ENCODE assay signal across 1 cellular context in the genomic region with DNA sequence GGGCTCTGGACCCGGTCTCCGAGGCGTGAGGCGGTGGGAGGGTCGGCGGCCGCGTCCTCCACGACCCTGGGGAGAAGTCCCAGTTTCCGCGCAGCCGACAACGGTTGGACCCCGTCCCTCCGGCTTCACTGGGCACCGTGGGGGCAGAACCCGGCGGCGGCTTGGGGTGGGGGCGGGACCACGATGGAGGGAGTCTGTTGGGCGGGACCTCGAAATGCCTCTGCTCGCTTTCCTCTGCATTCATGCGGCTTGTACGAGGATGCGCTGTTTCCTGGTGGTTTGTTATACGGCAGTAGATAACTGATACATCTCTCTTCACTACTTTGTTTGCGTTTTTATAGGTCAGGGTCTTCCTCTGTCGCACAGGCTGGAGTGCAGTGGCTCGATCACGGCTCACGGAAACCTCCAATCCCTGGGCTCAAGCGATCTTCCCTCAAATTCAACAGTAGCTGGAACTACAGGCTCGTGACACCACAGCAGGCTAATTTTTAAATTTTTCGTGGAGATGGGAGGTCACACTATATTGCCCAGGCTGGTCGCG.
TF ChIP-seq lines count a peak whose summit lies in the region.

No MANE protein-coding gene starts in this region.

TF ChIP-seq in K562, 482 proteins besides CTCF, POLR2A, EP300 and RAD21 (continued from another document):
- TF ChIP-seq POLR2G (IDR thresholded peaks at IDR 0.05; ENCODE audit: low read depth, low read length) (peak; percentile 53), CTBP1 (IDR thresholded peaks at IDR 0.05; ENCODE audit: borderline replicate concordance) (0 out of 2 replicates have a peak, but pooled peaks have one; percentile 39), CXXC5 (CRISPR knock-in tag; IDR thresholded peaks at IDR 0.05) (0 out of 2 replicates have a peak, but pooled peaks have one; percentile 12), DMBX1 (CRISPR knock-in tag; IDR thresholded peaks at IDR 0.05; ENCODE audit: borderline replicate concordance) (no peak), ZNF79 (CRISPR knock-in tag; IDR thresholded peaks at IDR 0.05; ENCODE audit: low read depth) (no peak), GABPB1 (CRISPR knock-in tag; IDR thresholded peaks at IDR 0.05) (0 out of 2 replicates have a peak, but pooled peaks have one; percentile 43), E2F5 (CRISPR knock-in tag; IDR thresholded peaks at IDR 0.05) (no peak), ATF1 (CRISPR knock-in tag; IDR thresholded peaks at IDR 0.05) (no peak), ATF1 (tag; IDR thresholded peaks at IDR 0.05) (0 out of 2 replicates have a peak, but pooled peaks have one; percentile 7), FOXJ3 (CRISPR knock-in tag; IDR thresholded peaks at IDR 0.05) (no peak), HDAC1 (IDR thresholded peaks at IDR 0.05) (0 out of 4 replicates have a peak, but pooled peaks of 1 of the 2 experiments have one; percentile 1), L3MBTL2 (IDR thresholded peaks at IDR 0.05) (peak; percentile 78), TSHZ1 (CRISPR knock-in tag; IDR thresholded peaks at IDR 0.05) (no peak), ETV1 (tag; conservative IDR thresholded peaks at IDR 0.05; ENCODE audit: low read depth) (0 out of 2 replicates have a peak, but pooled peaks have one; percentile 12), ZNF224 (CRISPR knock-in tag; IDR thresholded peaks at IDR 0.05) (no peak), CBX3 (IDR thresholded peaks at IDR 0.05; ENCODE audit: borderline replicate concordance in 1 of 2, low read length in 2 of 2) (peak in 1 of 2 experiments; percentile 65; a peak in 1 of 3 replicates), TOE1 (IDR thresholded peaks at IDR 0.05; ENCODE audit: borderline replicate concordance) (peak; percentile 9; the same call in 1 of the 2 replicates), TOE1 (CRISPR knock-in tag; IDR thresholded peaks at IDR 0.05; ENCODE audit: borderline replicate concordance, low read depth) (no peak)
- TF ChIP-seq, protein P1, sequence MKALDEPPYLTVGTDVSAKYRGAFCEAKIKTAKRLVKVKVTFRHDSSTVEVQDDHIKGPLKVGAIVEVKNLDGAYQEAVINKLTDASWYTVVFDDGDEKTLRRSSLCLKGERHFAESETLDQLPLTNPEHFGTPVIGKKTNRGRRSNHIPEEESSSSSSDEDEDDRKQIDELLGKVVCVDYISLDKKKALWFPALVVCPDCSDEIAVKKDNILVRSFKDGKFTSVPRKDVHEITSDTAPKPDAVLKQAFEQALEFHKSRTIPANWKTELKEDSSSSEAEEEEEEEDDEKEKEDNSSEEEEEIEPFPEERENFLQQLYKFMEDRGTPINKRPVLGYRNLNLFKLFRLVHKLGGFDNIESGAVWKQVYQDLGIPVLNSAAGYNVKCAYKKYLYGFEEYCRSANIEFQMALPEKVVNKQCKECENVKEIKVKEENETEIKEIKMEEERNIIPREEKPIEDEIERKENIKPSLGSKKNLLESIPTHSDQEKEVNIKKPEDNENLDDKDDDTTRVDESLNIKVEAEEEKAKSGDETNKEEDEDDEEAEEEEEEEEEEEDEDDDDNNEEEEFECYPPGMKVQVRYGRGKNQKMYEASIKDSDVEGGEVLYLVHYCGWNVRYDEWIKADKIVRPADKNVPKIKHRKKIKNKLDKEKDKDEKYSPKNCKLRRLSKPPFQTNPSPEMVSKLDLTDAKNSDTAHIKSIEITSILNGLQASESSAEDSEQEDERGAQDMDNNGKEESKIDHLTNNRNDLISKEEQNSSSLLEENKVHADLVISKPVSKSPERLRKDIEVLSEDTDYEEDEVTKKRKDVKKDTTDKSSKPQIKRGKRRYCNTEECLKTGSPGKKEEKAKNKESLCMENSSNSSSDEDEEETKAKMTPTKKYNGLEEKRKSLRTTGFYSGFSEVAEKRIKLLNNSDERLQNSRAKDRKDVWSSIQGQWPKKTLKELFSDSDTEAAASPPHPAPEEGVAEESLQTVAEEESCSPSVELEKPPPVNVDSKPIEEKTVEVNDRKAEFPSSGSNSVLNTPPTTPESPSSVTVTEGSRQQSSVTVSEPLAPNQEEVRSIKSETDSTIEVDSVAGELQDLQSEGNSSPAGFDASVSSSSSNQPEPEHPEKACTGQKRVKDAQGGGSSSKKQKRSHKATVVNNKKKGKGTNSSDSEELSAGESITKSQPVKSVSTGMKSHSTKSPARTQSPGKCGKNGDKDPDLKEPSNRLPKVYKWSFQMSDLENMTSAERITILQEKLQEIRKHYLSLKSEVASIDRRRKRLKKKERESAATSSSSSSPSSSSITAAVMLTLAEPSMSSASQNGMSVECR (CRISPR knock-in tag; IDR thresholded peaks at IDR 0.05), result 0 out of 2 replicates have a peak, but pooled peaks have one; percentile 37
- TF ChIP-seq, protein P2, sequence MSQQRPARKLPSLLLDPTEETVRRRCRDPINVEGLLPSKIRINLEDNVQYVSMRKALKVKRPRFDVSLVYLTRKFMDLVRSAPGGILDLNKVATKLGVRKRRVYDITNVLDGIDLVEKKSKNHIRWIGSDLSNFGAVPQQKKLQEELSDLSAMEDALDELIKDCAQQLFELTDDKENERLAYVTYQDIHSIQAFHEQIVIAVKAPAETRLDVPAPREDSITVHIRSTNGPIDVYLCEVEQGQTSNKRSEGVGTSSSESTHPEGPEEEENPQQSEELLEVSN (IDR thresholded peaks at IDR 0.05; ENCODE audit: borderline replicate concordance in 1 of 2, extremely low read depth in 1 of 2, insufficient read depth in 1 of 2, insufficient read length in 1 of 2, low read depth in 1 of 2, low read length in 1 of 2, poor library complexity in 1 of 2, severe bottlenecking in 1 of 2), result peak; percentile 12 to 65
- TF ChIP-seq, protein P3, sequence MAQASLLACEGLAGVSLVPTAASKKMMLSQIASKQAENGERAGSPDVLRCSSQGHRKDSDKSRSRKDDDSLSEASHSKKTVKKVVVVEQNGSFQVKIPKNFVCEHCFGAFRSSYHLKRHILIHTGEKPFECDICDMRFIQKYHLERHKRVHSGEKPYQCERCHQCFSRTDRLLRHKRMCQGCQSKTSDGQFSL (CRISPR knock-in tag; IDR thresholded peaks at IDR 0.05), result no peak
- TF ChIP-seq, protein P3 (tag; IDR thresholded peaks at IDR 0.05), result peak in 1 of 2 experiments; percentile 21; a peak in 1 of 4 replicates
- TF ChIP-seq, protein P4, sequence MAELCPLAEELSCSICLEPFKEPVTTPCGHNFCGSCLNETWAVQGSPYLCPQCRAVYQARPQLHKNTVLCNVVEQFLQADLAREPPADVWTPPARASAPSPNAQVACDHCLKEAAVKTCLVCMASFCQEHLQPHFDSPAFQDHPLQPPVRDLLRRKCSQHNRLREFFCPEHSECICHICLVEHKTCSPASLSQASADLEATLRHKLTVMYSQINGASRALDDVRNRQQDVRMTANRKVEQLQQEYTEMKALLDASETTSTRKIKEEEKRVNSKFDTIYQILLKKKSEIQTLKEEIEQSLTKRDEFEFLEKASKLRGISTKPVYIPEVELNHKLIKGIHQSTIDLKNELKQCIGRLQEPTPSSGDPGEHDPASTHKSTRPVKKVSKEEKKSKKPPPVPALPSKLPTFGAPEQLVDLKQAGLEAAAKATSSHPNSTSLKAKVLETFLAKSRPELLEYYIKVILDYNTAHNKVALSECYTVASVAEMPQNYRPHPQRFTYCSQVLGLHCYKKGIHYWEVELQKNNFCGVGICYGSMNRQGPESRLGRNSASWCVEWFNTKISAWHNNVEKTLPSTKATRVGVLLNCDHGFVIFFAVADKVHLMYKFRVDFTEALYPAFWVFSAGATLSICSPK (IDR thresholded peaks at IDR 0.05; ENCODE audit: borderline replicate concordance), result no peak
- TF ChIP-seq, protein P5, sequence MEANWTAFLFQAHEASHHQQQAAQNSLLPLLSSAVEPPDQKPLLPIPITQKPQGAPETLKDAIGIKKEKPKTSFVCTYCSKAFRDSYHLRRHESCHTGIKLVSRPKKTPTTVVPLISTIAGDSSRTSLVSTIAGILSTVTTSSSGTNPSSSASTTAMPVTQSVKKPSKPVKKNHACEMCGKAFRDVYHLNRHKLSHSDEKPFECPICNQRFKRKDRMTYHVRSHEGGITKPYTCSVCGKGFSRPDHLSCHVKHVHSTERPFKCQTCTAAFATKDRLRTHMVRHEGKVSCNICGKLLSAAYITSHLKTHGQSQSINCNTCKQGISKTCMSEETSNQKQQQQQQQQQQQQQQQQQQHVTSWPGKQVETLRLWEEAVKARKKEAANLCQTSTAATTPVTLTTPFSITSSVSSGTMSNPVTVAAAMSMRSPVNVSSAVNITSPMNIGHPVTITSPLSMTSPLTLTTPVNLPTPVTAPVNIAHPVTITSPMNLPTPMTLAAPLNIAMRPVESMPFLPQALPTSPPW (CRISPR knock-in tag; IDR thresholded peaks at IDR 0.05), result no peak
